In genomic region chr22:46147471-46148267, GRCh38 we compare ENCODE assay signal across 1 cellular context.
A peak's percentile ranks its signal among the peaks of the same experiment; 100 is the strongest.
TF ChIP-seq lines count a peak whose summit lies in the region.

No MANE protein-coding gene starts in this region.

TF ChIP-seq in liver, 16 proteins besides CTCF, POLR2A, EP300 and RAD21 (continued from another document):
- peak; percentile 64 for TF ChIP-seq ZBTB33 (IDR thresholded peaks at IDR 0.05)
TF ChIP-seq in liver: peak in this region for 16.
